ENCODE assay signal across 18 cellular contexts in the genomic region with DNA sequence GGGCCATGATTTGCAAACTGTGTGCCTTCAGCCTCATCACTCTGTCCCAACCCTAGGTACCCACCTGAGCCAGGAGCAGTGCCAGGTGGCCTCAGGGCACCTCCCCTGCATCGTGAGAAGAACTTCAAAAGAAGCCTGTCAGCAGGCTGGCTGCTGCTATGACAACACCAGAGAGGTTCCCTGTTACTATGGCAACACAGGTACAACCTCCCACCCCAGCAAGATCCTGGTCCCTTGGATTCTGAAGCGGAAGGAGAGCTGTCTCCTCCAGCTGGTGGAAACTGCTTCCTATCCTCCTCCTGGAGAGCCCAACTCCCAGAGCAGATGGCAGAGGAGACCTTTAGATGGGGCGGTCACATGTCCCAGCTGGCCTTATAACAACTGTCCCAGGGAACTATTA. TPM values are rescaled to one million over a fixed set of nuclear protein-coding genes. Genes with fewer than 3 reads are reported as not detected.
DNase-seq lines count a peak whose midpoint lies in the region; ATAC-seq, FAIRE-seq and TF ChIP-seq lines count a peak whose summit lies in the region.
"Had no signal": no experiment of that assay in that cellular context is flagged by ENCODE, and none has a peak within 500 bp of the region (broad histone marks: within the 10 kb centered on the region; RNA-seq: fewer than 3 reads in every experiment).

No MANE protein-coding gene starts in this region.

- DNase-seq in NCI-H2227 (lab: John Stamatoyannopoulos, UW; ENCODE audit: unreplicated experiment): peak; percentile 50
- DNase-seq in NCI-H2227 treated with DMSO at 0.1 percent for 48 hours (lab: John Stamatoyannopoulos, UW): no peak
- peak; percentile 68 for DNase-seq in NCI-H1105 treated with DMSO at 0.1 percent for 48 hours (lab: John Stamatoyannopoulos, UW)
- peak; percentile 5 for DNase-seq in WERI-Rb-1
- no peak for DNase-seq in pancreas
- no peak for DNase-seq in SKM-1 treated with dmso at 0.1 percent for 144 hours (lab: John Stamatoyannopoulos, UW; ENCODE audit: unreplicated experiment)
- DNase-seq in urothelium cell line (ENCODE audit: low spot score): no peak
- DNase-seq: activated naive CD8-positive, alpha-beta T cell treated with anti-CD3 and anti-CD28 coated beads, Interleukin-2, amount 50 U/mL, for 24 hours; Calu3; mammary epithelial cell; NCI-H446 treated with DMSO at 0.1 percent for 48 hours; ovary had no signal

- peak in 3 of 4 donors; percentile 15 to 66 (median 30) for ATAC-seq in pancreas
- ATAC-seq in HG02870 (IDR thresholded peaks at IDR 0.05; ENCODE audit: unreplicated experiment): no peak
- ATAC-seq: activated naive CD8-positive, alpha-beta T cell treated with anti-CD3 and anti-CD28 coated beads, Interleukin-2, amount 50 U/mL, for 24 hours had no signal

- no peaks in the 10 kb centered on the region for H3K4me1 ChIP-seq in pancreas

- no peak for FAIRE-seq in pancreas (lab: Jason Lieb, UNC)
- FAIRE-seq in urothelium cell line (lab: Jason Lieb, UNC): no peak
- FAIRE-seq: colon had no signal

- no peak for TF ChIP-seq CTCF in WERI-Rb-1 (IDR thresholded peaks at IDR 0.05; ENCODE audit: low read depth, low read length)
- no peak for TF ChIP-seq CTCF in pancreas (IDR thresholded peaks at IDR 0.05)

- H3K27ac ChIP-seq in WERI-Rb-1 (no peak overlapping the region), pancreas (no peak overlapping the region)
- H3K27ac ChIP-seq: esophagus muscularis mucosa, ovary, SJSA1 had no signal

- no peaks in the 10 kb centered on the region for H3K27me3 ChIP-seq in WERI-Rb-1 (ENCODE audit: insufficient read depth, low read depth, severe bottlenecking)
- no peaks in the 10 kb centered on the region for H3K27me3 ChIP-seq in pancreas
- H3K27me3 ChIP-seq: ovary, SJSA1 had no signal

- H3K4me3 ChIP-seq in WERI-Rb-1 (ENCODE audit: low read depth, low read length) (no peak overlapping the region), pancreas (no peak overlapping the region)
- H3K4me3 ChIP-seq: esophagus muscularis mucosa, ovary, SJSA1 had no signal

- intact Hi-C loops in pancreas (cut with DNase I): no loop called here

- no peaks in the 10 kb centered on the region for H3K9me3 ChIP-seq in WERI-Rb-1 (ENCODE audit: severe bottlenecking)
- no peaks in the 10 kb centered on the region for H3K9me3 ChIP-seq in pancreas
- H3K9me3 ChIP-seq: esophagus muscularis mucosa, ovary had no signal

- WGBS in pancreas, 2 donors: 63 to 64% methylated on average over 3 of the region's 3 CpGs

- H3K36me3 ChIP-seq in WERI-Rb-1: no peaks in the 10 kb centered on the region
- H3K36me3 ChIP-seq in pancreas: no peaks in the 10 kb centered on the region
- H3K36me3 ChIP-seq: esophagus muscularis mucosa, ovary, SJSA1 had no signal

RNA-seq across cellular contexts. Expression of gene ZP1, which starts 2.9 kb away (rescaled TPM):
- not detected for total RNA-seq in pancreas
- 1 to 10 TPM in 1 of 2 donors, under 1 TPM in 1; 0.34 to 1.5 TPM for polyA plus RNA-seq in pancreas
- total RNA-seq: A673, Calu3, mammary epithelial cell, ovary, SJSA1, urinary bladder had no signal
- polyA plus RNA-seq: mammary epithelial cell had no signal

RNA-seq across cellular contexts. Expression of gene PTGDR2, which starts 14.5 kb away (rescaled TPM):
- under 1 TPM; 0.09 to 0.67 (median 0.28) TPM for total RNA-seq in pancreas
- 1 to 10 TPM; 1.4 to 5.7 TPM for polyA plus RNA-seq in pancreas
- total RNA-seq: mammary epithelial cell, SJSA1 had no signal

RNA-seq across cellular contexts. Expression of gene CCDC86, which starts 28.4 kb away (rescaled TPM):
- 10 to 100 TPM in 4 of 6 donors, 1 to 10 TPM in 2; 6.3 to 16.9 (median 11.0) TPM for total RNA-seq in pancreas
- 10 to 100 TPM; 10.5 to 20.8 TPM for polyA plus RNA-seq in pancreas

RNA-seq across cellular contexts. Expression of gene PRPF19, which starts 36.1 kb away (rescaled TPM):
- total RNA-seq in pancreas: 10 to 100 TPM; 33.9 to 50.1 (median 45.5) TPM
- 10 to 100 TPM; 44.2 to 50.1 TPM for polyA plus RNA-seq in pancreas

RNA-seq across cellular contexts. Expression of gene TMEM109, which starts 43.7 kb away (rescaled TPM):
- total RNA-seq in pancreas: 10 to 100 TPM; 35.1 to 51.9 (median 40.0) TPM
- polyA plus RNA-seq in pancreas: 10 to 100 TPM; 28.2 to 53.0 TPM

Comparison
In these comparisons a context has a peak if more than half of its experiments do, and no peak if none do; other contexts are left out.
1. DNase-seq: peak in NCI-H2227 (single experiment), NCI-H1105 treated with DMSO at 0.1 percent for 48 hours (single experiment) and WERI-Rb-1 (single experiment); none in NCI-H2227 treated with DMSO at 0.1 percent for 48 hours (single experiment), pancreas (0 of 6), SKM-1 treated with dmso at 0.1 percent for 144 hours (single experiment) and urothelium cell line (single experiment).